Comparison of ENCODE assay signal across 8 cellular contexts in the genomic region with DNA sequence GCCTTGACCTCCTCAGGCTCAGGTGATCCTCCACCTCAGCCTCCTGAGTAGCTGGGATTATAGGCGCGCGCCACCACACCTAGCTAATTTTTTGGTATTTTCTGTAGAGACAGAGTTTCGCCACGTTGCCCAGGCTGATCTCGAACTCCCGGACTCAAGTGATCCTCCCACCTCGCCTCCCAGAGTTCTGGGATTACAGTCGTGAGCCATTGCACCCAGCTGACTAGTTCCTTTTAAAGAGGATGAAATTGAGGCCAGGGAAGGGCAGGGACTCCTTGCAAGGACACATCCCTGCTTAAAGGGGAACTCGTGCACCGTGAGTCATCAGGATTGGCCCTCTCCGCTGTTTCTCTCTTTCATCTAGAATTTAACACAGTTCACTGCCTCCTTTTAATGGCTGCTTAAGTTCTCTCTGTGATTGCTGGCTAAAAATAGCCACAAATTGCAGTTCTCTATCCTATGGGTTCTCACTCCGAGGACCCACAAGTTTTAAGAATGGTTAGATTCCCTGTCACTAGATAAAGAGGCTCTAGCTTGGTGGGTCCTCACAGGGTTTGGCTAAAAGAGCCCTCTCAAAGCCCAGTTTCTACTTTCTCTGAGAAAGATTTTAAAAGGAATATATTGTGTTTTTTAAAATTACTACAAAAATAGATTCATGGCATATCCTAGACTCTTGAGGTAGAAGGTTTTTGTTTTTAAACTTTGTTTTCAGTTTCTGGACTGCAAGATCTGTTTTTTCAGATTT. TPM values are rescaled to one million over a fixed set of nuclear protein-coding genes. Genes with fewer than 3 reads are reported as not detected.
DNase-seq lines count a peak whose midpoint lies in the region; ATAC-seq, FAIRE-seq and TF ChIP-seq lines count a peak whose summit lies in the region.

No MANE protein-coding gene starts in this region.

- H3K9me3 ChIP-seq in HepG2 (ENCODE audit: low read length) = no peaks in the 10 kb centered on the region
- no peaks in the 10 kb centered on the region for H3K9me3 ChIP-seq in stomach

- TF ChIP-seq POLR2A in HepG2 (IDR thresholded peaks at IDR 0.05; ENCODE audit: insufficient read depth in 1 of 2, low read depth in 2 of 2, low read length in 2 of 2) (no peak), stomach (IDR thresholded peaks at IDR 0.05) (no peak)

- H3K27ac ChIP-seq in HepG2 (ENCODE audit: extremely low read length, insufficient read depth, low read length) (no peak overlapping the region), stomach (peak overlapping the region; percentile 93 to 99 (median 97))

- no peaks in the 10 kb centered on the region for H3K36me3 Mint-ChIP-seq in activated CD4-positive, alpha-beta T cell treated with anti-CD3 and anti-CD28 coated beads for 36 hours (ENCODE audit: low read depth)

- WGBS in HepG2 (ENCODE audit: low lambda C conversion rate) = 86% methylated on average over 13 of the region's 13 CpGs
- 47 to 52% (median 48%) methylated on average over 13 of the region's 13 CpGs for WGBS in stomach, 5 donors

- no peak overlapping the region for H3K27ac Mint-ChIP-seq in activated CD4-positive, alpha-beta T cell treated with anti-CD3 and anti-CD28 coated beads for 36 hours

- no peaks in the 10 kb centered on the region for H3K9me3 Mint-ChIP-seq in activated CD4-positive, alpha-beta T cell treated with anti-CD3 and anti-CD28 coated beads for 36 hours (ENCODE audit: low read depth)

- H3K4me1 Mint-ChIP-seq in activated CD4-positive, alpha-beta T cell treated with anti-CD3 and anti-CD28 coated beads for 36 hours = peaks cover 47% of the 10 kb centered on the region

- POLR2A ChIA-PET in activated CD4-positive, alpha-beta T cell treated with anti-CD3 and anti-CD28 coated beads for 36 hours (lab: Charles Lee) = interaction anchor here (1.1 kb wide), 1 partner anchor 19 kb away, joined by 3 read pairs; no protein-coding TSS in a partner anchor
- POLR2A ChIA-PET in HepG2 (lab: Yijun Ruan, JAX) = interaction anchor here (2.0 kb wide), 1 partner anchor 18 kb away, joined by 13 read pairs; the partner anchor contains the start of genes GLB1 and TMPPE

- H3K4me1 ChIP-seq in HepG2 (ENCODE audit: insufficient read depth, low read length) = peaks cover 31% of the 10 kb centered on the region
- peaks cover 11 to 59% (median 37%) of the 10 kb centered on the region in 4 donors for H3K4me1 ChIP-seq in stomach

- TF ChIP-seq EP300 in HepG2 (IDR thresholded peaks at IDR 0.05; ENCODE audit: low read depth in 2 of 2, low read length in 2 of 2) = no peak
- no peak for TF ChIP-seq EP300 in HepG2 (CRISPR knock-in tag; IDR thresholded peaks at IDR 0.05; ENCODE audit: borderline replicate concordance)
- TF ChIP-seq EP300 in stomach (IDR thresholded peaks at IDR 0.05) = no peak

- DNase-seq in activated CD4-positive, alpha-beta T cell treated with anti-CD3 and anti-CD28 coated beads for 36 hours = peak; percentile 18
- DNase-seq in activated CD4-positive, alpha-beta T cell treated with anti-CD3 and anti-CD28 coated beads, Interleukin-2, amount 50 U/mL, for 1 hour = no peak
- DNase-seq in RKO (ENCODE audit: low spot score) (peak; percentile 95), dedifferentiated amniotic fluid mesenchymal stem cell (ENCODE audit: extremely low spot score) (peak; percentile 84), HepG2 (ENCODE audit: low spot score) (no peak), stomach (peak; percentile 51), left lobe of liver (ENCODE audit: low spot score) (no peak), NCI-H1105 treated with DMSO at 0.1 percent for 48 hours (lab: John Stamatoyannopoulos, UW) (no peak)

- in situ Hi-C loops in HepG2 (cut with HindIII; ENCODE audit: extremely low pct_ligation_motif_present, low pct_unique_long_range_greater_than_20kb) = no loop called here

- peak overlapping the region; percentile 77 for H3K4me3 Mint-ChIP-seq in activated CD4-positive, alpha-beta T cell treated with anti-CD3 and anti-CD28 coated beads for 36 hours

- H3K27me3 Mint-ChIP-seq in activated CD4-positive, alpha-beta T cell treated with anti-CD3 and anti-CD28 coated beads for 36 hours = no peaks in the 10 kb centered on the region

- peak overlapping the region; percentile 90 for H3K4me2 ChIP-seq in HepG2 (ENCODE audit: low read depth, low read length)

- no peaks in the 10 kb centered on the region; a peak in 2 of 5 replicates for H3K27me3 ChIP-seq in HepG2 (ENCODE audit: control insufficient read depth in 1 of 2, insufficient read depth in 2 of 2, low read length in 2 of 2)
- H3K27me3 ChIP-seq in stomach = no peaks in the 10 kb centered on the region

- intact Hi-C loops in activated CD4-positive, alpha-beta T cell treated with anti-CD3 and anti-CD28 coated beads for 36 hours (cut with DNase I, micrococcal nuclease) = loop anchor here (2.0 to 10.0 kb wide), 2 partner anchors 92 to 320 kb away; no protein-coding TSS in a partner anchor
- intact Hi-C loops in HepG2 (cut with micrococcal nuclease; ENCODE audit: unreplicated experiment) (loop anchor here (2.0 kb wide), 1 partner anchor 18 kb away; the partner anchor contains the start of genes GLB1 and TMPPE), stomach (cut with DNase I; ENCODE audit: low total_unique reads) (no loop called here)

- no peak for FAIRE-seq in HepG2 (lab: Jason Lieb, UNC)

- BruUV-seq in HepG2 (replicated peaks; lab: Mats Ljungman, UMichigan) = no TSS peak

- no peaks in the 10 kb centered on the region for H4K20me1 ChIP-seq in HepG2 (ENCODE audit: insufficient read depth, low read length)

- no peak overlapping the region for H2AFZ ChIP-seq in HepG2 (ENCODE audit: low read length)

- H3K4me3 ChIP-seq in HepG2 (replicated peaks in 1 of 3; ENCODE audit: insufficient read depth in 1 of 3, low read depth in 2 of 3, low read length in 3 of 3) = no peak overlapping the region
- peak overlapping the region; percentile 67 to 78 (median 76) for H3K4me3 ChIP-seq in stomach

- CTCF ChIA-PET in activated CD4-positive, alpha-beta T cell treated with anti-CD3 and anti-CD28 coated beads for 36 hours (lab: Charles Lee) = interaction anchor here (1.4 to 2.1 kb wide), 4 partner anchors 10 to 257 kb away, joined by 3 to 17 read pairs (median 4); no protein-coding TSS in a partner anchor
- CTCF ChIA-PET in HepG2 (lab: Yijun Ruan, JAX; ENCODE audit: low intra/inter-chr PET ratio, low total read pairs) = no interaction called here

- H3K79me2 ChIP-seq in HepG2 (ENCODE audit: insufficient read depth, low read length) = peaks cover 2% of the 10 kb centered on the region

- H3K36me3 ChIP-seq in HepG2 (replicated peaks in 1 of 2; ENCODE audit: control insufficient read depth in 1 of 2, insufficient read depth in 2 of 2, low read length in 2 of 2) (no peaks in the 10 kb centered on the region; a peak in 1 of 5 replicates), stomach (peaks cover 0 to 21% (median 4%) of the 10 kb centered on the region in 4 donors)

- no peak for TF ChIP-seq CTCF in HepG2 (CRISPR knock-in tag; IDR thresholded peaks at IDR 0.05)
- no peak for TF ChIP-seq CTCF in stomach (IDR thresholded peaks at IDR 0.05)

- TF ChIP-seq RAD21 in HepG2 (CRISPR knock-in tag; IDR thresholded peaks at IDR 0.05) = no peak

- no peak for ATAC-seq in activated CD4-positive, alpha-beta T cell treated with anti-CD3 and anti-CD28 coated beads for 36 hours
- ATAC-seq in HepG2 (no peak), left lobe of liver (no peak)

- no peak overlapping the region for H3K9ac ChIP-seq in HepG2 (ENCODE audit: insufficient read depth, low read depth, low read length)

RNA-seq across cellular contexts. Expression of gene CRTAP, which starts 1.4 kb away (rescaled TPM):
- total RNA-seq in activated CD4-positive, alpha-beta T cell treated with anti-CD3 and anti-CD28 coated beads for 36 hours = 10 to 100 TPM; 39.2 to 43.4 TPM
- 46.1 and 54.2 TPM in 2 replicates for total RNA-seq in HepG2 (2016; rRNA removed; fragmentation: Illumina TruSeq; extraction: Trizol)
- total RNA-seq in HepG2 (2016; cell fraction: cytosol; rRNA removed; fragmentation: Illumina TruSeq; extraction: Trizol; ENCODE audit: low read depth) = 26.6 and 28.3 TPM in 2 replicates
- total RNA-seq in HepG2 (2016; cell fraction: insoluble cytoplasmic fraction; rRNA removed; fragmentation: Illumina TruSeq; extraction: Trizol) = 34.2 and 54.9 TPM in 2 replicates
- 85.6 and 91.0 TPM in 2 replicates for total RNA-seq in HepG2 (2016; cell fraction: membrane; rRNA removed; fragmentation: Illumina TruSeq; extraction: Trizol)
- total RNA-seq in HepG2 (2016; cell fraction: nucleus; rRNA removed; fragmentation: Illumina TruSeq; extraction: Trizol) = 39.9 and 50.8 TPM in 2 replicates
- 86.2 and 119 TPM in 2 replicates for polyA plus RNA-seq in HepG2 (2011; rRNA removed)
- 84.4 and 95.4 TPM in 2 replicates for polyA plus RNA-seq in HepG2 (2011; cell fraction: cytosol; rRNA removed)
- polyA plus RNA-seq in HepG2 (2011; cell fraction: nucleus; rRNA removed) = 22.0 and 27.3 TPM in 2 replicates
- 67.7 and 77.4 TPM in 2 replicates for polyA plus RNA-seq in HepG2 (2012)
- 56.8 and 61.8 TPM in 2 replicates for polyA plus RNA-seq in HepG2 (2016; cell fraction: cytosol; fragmentation: Illumina TruSeq; extraction: Trizol; ENCODE audit: low read depth)
- 67.1 and 72.0 TPM in 2 replicates for polyA plus RNA-seq in HepG2 (2016; cell fraction: insoluble cytoplasmic fraction; fragmentation: Illumina TruSeq; extraction: Trizol; ENCODE audit: low read depth)
- 112 and 133 TPM in 2 replicates for polyA plus RNA-seq in HepG2 (2016; cell fraction: membrane; fragmentation: Illumina TruSeq; extraction: Trizol; ENCODE audit: low read depth)
- 93.0 and 101 TPM in 2 replicates for polyA plus RNA-seq in HepG2 (2016; cell fraction: nucleus; fragmentation: Illumina TruSeq; extraction: Trizol; ENCODE audit: insufficient read depth, low read depth)
- polyA minus RNA-seq in HepG2 (2011; rRNA and poly(A)+ RNA removed; ENCODE audit: low replicate concordance) = 51.0 and 179 TPM in 2 replicates
- 49.0 and 49.8 TPM in 2 replicates for polyA minus RNA-seq in HepG2 (2011; cell fraction: cytosol; rRNA and poly(A)+ RNA removed)
- polyA minus RNA-seq in HepG2 (2011; cell fraction: nucleus; rRNA and poly(A)+ RNA removed) = 10.0 and 11.6 TPM in 2 replicates
- 100 to 1,000 TPM in 3 of 5 donors, 10 to 100 TPM in 2; 65.8 to 284 (median 106) TPM for total RNA-seq in stomach
- polyA plus RNA-seq in stomach = 100 to 1,000 TPM in 1 of 3 donors, 10 to 100 TPM in 2; 65.2 to 165 (median 75.8) TPM
- total RNA-seq in left lobe of liver = 42.0 TPM

RNA-seq across cellular contexts. Expression of gene GLB1, which starts 18.2 kb away (rescaled TPM):
- total RNA-seq in activated CD4-positive, alpha-beta T cell treated with anti-CD3 and anti-CD28 coated beads for 36 hours = 10 to 100 TPM; 44.2 to 48.9 TPM
- total RNA-seq in HepG2 (2016; rRNA removed; fragmentation: Illumina TruSeq; extraction: Trizol) (33.0 and 67.1 TPM in 2 replicates), stomach (10 to 100 TPM; 13.0 to 76.5 (median 49.0) TPM), left lobe of liver (51.5 TPM)
- 7.8 and 8.7 TPM in 2 replicates for total RNA-seq in HepG2 (2016; cell fraction: cytosol; rRNA removed; fragmentation: Illumina TruSeq; extraction: Trizol; ENCODE audit: low read depth)
- total RNA-seq in HepG2 (2016; cell fraction: insoluble cytoplasmic fraction; rRNA removed; fragmentation: Illumina TruSeq; extraction: Trizol) = 35.9 and 65.9 TPM in 2 replicates
- 12.8 and 15.8 TPM in 2 replicates for total RNA-seq in HepG2 (2016; cell fraction: membrane; rRNA removed; fragmentation: Illumina TruSeq; extraction: Trizol)
- total RNA-seq in HepG2 (2016; cell fraction: nucleus; rRNA removed; fragmentation: Illumina TruSeq; extraction: Trizol) = 56.9 and 66.9 TPM in 2 replicates
- polyA plus RNA-seq in HepG2 (2011; rRNA removed) (113 and 128 TPM in 2 replicates), stomach (10 to 100 TPM; 11.2 to 21.5 (median 13.6) TPM)
- polyA plus RNA-seq in HepG2 (2011; cell fraction: cytosol; rRNA removed) = 84.8 and 112 TPM in 2 replicates
- polyA plus RNA-seq in HepG2 (2011; cell fraction: nucleus; rRNA removed) = 44.6 and 56.4 TPM in 2 replicates
- 68.1 and 93.6 TPM in 2 replicates for polyA plus RNA-seq in HepG2 (2012)
- polyA plus RNA-seq in HepG2 (2016; cell fraction: cytosol; fragmentation: Illumina TruSeq; extraction: Trizol; ENCODE audit: low read depth) = 5.5 and 5.9 TPM in 2 replicates
- polyA plus RNA-seq in HepG2 (2016; cell fraction: insoluble cytoplasmic fraction; fragmentation: Illumina TruSeq; extraction: Trizol; ENCODE audit: low read depth) = 29.1 and 32.5 TPM in 2 replicates
- 10.1 and 10.8 TPM in 2 replicates for polyA plus RNA-seq in HepG2 (2016; cell fraction: membrane; fragmentation: Illumina TruSeq; extraction: Trizol; ENCODE audit: low read depth)
- 67.7 and 72.3 TPM in 2 replicates for polyA plus RNA-seq in HepG2 (2016; cell fraction: nucleus; fragmentation: Illumina TruSeq; extraction: Trizol; ENCODE audit: insufficient read depth, low read depth)
- 68.3 and 118 TPM in 2 replicates for polyA minus RNA-seq in HepG2 (2011; rRNA and poly(A)+ RNA removed; ENCODE audit: low replicate concordance)
- 52.8 and 100 TPM in 2 replicates for polyA minus RNA-seq in HepG2 (2011; cell fraction: cytosol; rRNA and poly(A)+ RNA removed)
- polyA minus RNA-seq in HepG2 (2011; cell fraction: nucleus; rRNA and poly(A)+ RNA removed) = 33.3 and 50.8 TPM in 2 replicates

RNA-seq across cellular contexts. Expression of gene TMPPE, which starts 18.2 kb away (rescaled TPM):
- 1 to 10 TPM; 6.6 to 6.7 TPM for total RNA-seq in activated CD4-positive, alpha-beta T cell treated with anti-CD3 and anti-CD28 coated beads for 36 hours
- total RNA-seq in HepG2 (2016; rRNA removed; fragmentation: Illumina TruSeq; extraction: Trizol) (4.4 and 5.7 TPM in 2 replicates), stomach (10 to 100 TPM in 3 of 5 donors, 1 to 10 TPM in 2; 1.2 to 17.4 (median 11.0) TPM), left lobe of liver (3.8 TPM)
- 0.26 and 0.40 TPM in 2 replicates for total RNA-seq in HepG2 (2016; cell fraction: cytosol; rRNA removed; fragmentation: Illumina TruSeq; extraction: Trizol; ENCODE audit: low read depth)
- total RNA-seq in HepG2 (2016; cell fraction: insoluble cytoplasmic fraction; rRNA removed; fragmentation: Illumina TruSeq; extraction: Trizol) = 4.5 and 5.9 TPM in 2 replicates
- 1.4 and 1.6 TPM in 2 replicates for total RNA-seq in HepG2 (2016; cell fraction: membrane; rRNA removed; fragmentation: Illumina TruSeq; extraction: Trizol)
- 11.1 and 12.5 TPM in 2 replicates for total RNA-seq in HepG2 (2016; cell fraction: nucleus; rRNA removed; fragmentation: Illumina TruSeq; extraction: Trizol)
- polyA plus RNA-seq in HepG2 (2011; rRNA removed) (1.8 and 1.9 TPM in 2 replicates), stomach (under 1 TPM; 0.15 to 0.75 (median 0.15) TPM)
- 1.6 and 1.8 TPM in 2 replicates for polyA plus RNA-seq in HepG2 (2011; cell fraction: cytosol; rRNA removed)
- 5.0 and 5.7 TPM in 2 replicates for polyA plus RNA-seq in HepG2 (2011; cell fraction: nucleus; rRNA removed)
- 0.65 and 0.80 TPM in 2 replicates for polyA plus RNA-seq in HepG2 (2012)
- polyA plus RNA-seq in HepG2 (2016; cell fraction: cytosol; fragmentation: Illumina TruSeq; extraction: Trizol; ENCODE audit: low read depth) = 0.08 and 0.10 TPM in 2 replicates
- polyA plus RNA-seq in HepG2 (2016; cell fraction: insoluble cytoplasmic fraction; fragmentation: Illumina TruSeq; extraction: Trizol; ENCODE audit: low read depth) = 0.82 and 0.84 TPM in 2 replicates
- polyA plus RNA-seq in HepG2 (2016; cell fraction: membrane; fragmentation: Illumina TruSeq; extraction: Trizol; ENCODE audit: low read depth) = 0.21 and 0.29 TPM in 2 replicates
- 1.8 and 2.0 TPM in 2 replicates for polyA plus RNA-seq in HepG2 (2016; cell fraction: nucleus; fragmentation: Illumina TruSeq; extraction: Trizol; ENCODE audit: insufficient read depth, low read depth)
- 22.3 and 28.3 TPM in 2 replicates for polyA minus RNA-seq in HepG2 (2011; rRNA and poly(A)+ RNA removed; ENCODE audit: low replicate concordance)
- polyA minus RNA-seq in HepG2 (2011; cell fraction: cytosol; rRNA and poly(A)+ RNA removed) = 6.1 and 6.3 TPM in 2 replicates
- polyA minus RNA-seq in HepG2 (2011; cell fraction: nucleus; rRNA and poly(A)+ RNA removed) = 14.9 and 19.1 TPM in 2 replicates

Comparison
In these comparisons a context has a peak if more than half of its experiments do, and no peak if none do; other contexts are left out.
1. DNase-seq: peak in activated CD4-positive, alpha-beta T cell treated with anti-CD3 and anti-CD28 coated beads for 36 hours (single experiment), RKO (single experiment), dedifferentiated amniotic fluid mesenchymal stem cell (single experiment) and stomach (single experiment); none in activated CD4-positive, alpha-beta T cell treated with anti-CD3 and anti-CD28 coated beads, Interleukin-2, amount 50 U/mL, for 1 hour (single experiment), HepG2 (single experiment), left lobe of liver (single experiment) and NCI-H1105 treated with DMSO at 0.1 percent for 48 hours (single experiment).
2. H3K4me3 ChIP-seq: peak in stomach (4 of 4); none in HepG2 (0 of 3).